16 cellular contexts compared by ENCODE assay signal in genomic region chr11:116189378-116190170, GRCh38.
DNase-seq lines count a peak whose midpoint lies in the region; ATAC-seq and TF ChIP-seq lines count a peak whose summit lies in the region.
"Had no signal": no experiment of that assay in that cellular context is flagged by ENCODE, and none has a peak within 500 bp of the region (broad histone marks: within the 10 kb centered on the region; RNA-seq: fewer than 3 reads in every experiment).

No MANE protein-coding gene starts in this region.

- peaks cover 3% of the 10 kb centered on the region for H3K4me1 ChIP-seq in endodermal cell (ENCODE audit: control insufficient read depth, insufficient read depth, low read length)

- TF ChIP-seq CTCF in CD14-positive monocyte (IDR thresholded peaks at IDR 0.05) = no peak
- TF ChIP-seq CTCF in endodermal cell (conservative IDR thresholded peaks at IDR 0.05) = peak; percentile 58
- TF ChIP-seq CTCF in nephron progenitor cell (IDR thresholded peaks at IDR 0.05) = no peak

- peaks cover 23 to 30% (median 25%) of the 10 kb centered on the region in 3 donors for H3K27me3 Mint-ChIP-seq in CD14-positive monocyte (ENCODE audit: low read depth in 3 of 3)
- H3K27me3 Mint-ChIP-seq in endodermal cell (ENCODE audit: insufficient read depth) = peaks cover 19% of the 10 kb centered on the region
- H3K27me3 Mint-ChIP-seq in nephron progenitor cell (ENCODE audit: low read depth, poor library complexity) = no peaks in the 10 kb centered on the region
- peaks cover 15% of the 10 kb centered on the region for H3K27me3 Mint-ChIP-seq in activated CD4-positive, alpha-beta memory T cell treated with anti-CD3 and anti-CD28 coated beads, Interleukin-2, amount 10 ng/mL, durations not matched to agents 7 days and 5 days

- no peaks in the 10 kb centered on the region for H3K36me3 Mint-ChIP-seq in CD14-positive monocyte
- no peaks in the 10 kb centered on the region for H3K36me3 Mint-ChIP-seq in endodermal cell (ENCODE audit: low read depth)
- no peaks in the 10 kb centered on the region for H3K36me3 Mint-ChIP-seq in nephron progenitor cell (ENCODE audit: low read depth)
- H3K36me3 Mint-ChIP-seq in activated CD4-positive, alpha-beta memory T cell treated with anti-CD3 and anti-CD28 coated beads, Interleukin-2, amount 10 ng/mL, durations not matched to agents 7 days and 5 days (ENCODE audit: low read depth) = no peaks in the 10 kb centered on the region

- H3K9me3 Mint-ChIP-seq in CD14-positive monocyte (peaks cover 0 to 7% (median 0%) of the 10 kb centered on the region in 7 donors), endodermal cell (no peaks in the 10 kb centered on the region), nephron progenitor cell (no peaks in the 10 kb centered on the region)
- H3K9me3 Mint-ChIP-seq in activated CD4-positive, alpha-beta memory T cell treated with anti-CD3 and anti-CD28 coated beads, Interleukin-2, amount 10 ng/mL, durations not matched to agents 7 days and 5 days = peaks cover 2% of the 10 kb centered on the region

- H3K27ac ChIP-seq in endodermal cell (ENCODE audit: low read depth, low read length) = no peak overlapping the region
- H3K27ac ChIP-seq: C4-2B, Peyer's patch had no signal

- no peak overlapping the region for H3K9ac ChIP-seq in endodermal cell (ENCODE audit: extremely low read depth, low read length, poor library complexity, severe bottlenecking)

- DNase-seq in CD14-positive monocyte (ENCODE audit: low spot score) = peak; percentile 16
- DNase-seq in HEK293T (ENCODE audit: extremely low spot score) = peak; percentile 15
- peak; percentile 80 for DNase-seq in endodermal cell
- DNase-seq in nephron progenitor cell = peak; percentile 30
- DNase-seq in T-helper 1 cell = no peak
- no peak for DNase-seq in activated CD4-positive, alpha-beta memory T cell treated with anti-CD3 and anti-CD28 coated beads, Interleukin-2, amount 10 ng/mL, durations not matched to agents 7 days and 5 days
- DNase-seq: Caco-2, KBM-7, NCI-H446 treated with DMSO at 0.1 percent for 48 hours, NCI-H774, Peyer's patch, SHP77 had no signal

- no peaks in the 10 kb centered on the region for H3K36me3 ChIP-seq in endodermal cell (ENCODE audit: control insufficient read depth, insufficient read depth, low read length)
- H3K36me3 ChIP-seq: HAP-1, Peyer's patch had no signal

- H3K4me3 Mint-ChIP-seq in CD14-positive monocyte = no peak overlapping the region
- H3K4me3 Mint-ChIP-seq in endodermal cell = no peak overlapping the region
- H3K4me3 Mint-ChIP-seq in nephron progenitor cell = peak overlapping the region; percentile 24
- H3K4me3 Mint-ChIP-seq in activated CD4-positive, alpha-beta memory T cell treated with anti-CD3 and anti-CD28 coated beads, Interleukin-2, amount 10 ng/mL, durations not matched to agents 7 days and 5 days = no peak overlapping the region

- WGBS in endodermal cell (ENCODE audit: insufficient coverage in 1 of 2, insufficient read length in 1 of 2), 2 experiments = 17 to 49% methylated on average over 2 to 10 of the region's 10 CpGs

- H3K27ac Mint-ChIP-seq in CD14-positive monocyte (peak overlapping the region in 1 of 7 donors; percentile 2), endodermal cell (peak overlapping the region; percentile 7), nephron progenitor cell (peak overlapping the region; percentile 58)
- no peak overlapping the region for H3K27ac Mint-ChIP-seq in activated CD4-positive, alpha-beta memory T cell treated with anti-CD3 and anti-CD28 coated beads, Interleukin-2, amount 10 ng/mL, durations not matched to agents 7 days and 5 days

- ATAC-seq in HG02759 (IDR thresholded peaks at IDR 0.05; ENCODE audit: unreplicated experiment) (no peak), HG03280 (IDR thresholded peaks at IDR 0.05; ENCODE audit: unreplicated experiment) (no peak)

- intact Hi-C loops in CD14-positive monocyte (cut with micrococcal nuclease) = no loop called here

- peaks cover 16% of the 10 kb centered on the region for H3K27me3 ChIP-seq in endodermal cell (ENCODE audit: control insufficient read depth, insufficient read depth, low read length, poor library complexity, severe bottlenecking)
- H3K27me3 ChIP-seq: Peyer's patch had no signal

- CTCF ChIA-PET in HEK293T (lab: Yijun Ruan, JAX) = no interaction called here
- CTCF ChIA-PET in activated CD4-positive, alpha-beta memory T cell treated with anti-CD3 and anti-CD28 coated beads, Interleukin-2, amount 10 ng/mL, durations not matched to agents 7 days and 5 days (lab: Charles Lee) = no interaction called here

- H3K4me1 Mint-ChIP-seq in CD14-positive monocyte = no peaks in the 10 kb centered on the region
- peaks cover 28% of the 10 kb centered on the region for H3K4me1 Mint-ChIP-seq in endodermal cell
- peaks cover 69% of the 10 kb centered on the region for H3K4me1 Mint-ChIP-seq in nephron progenitor cell
- H3K4me1 Mint-ChIP-seq in activated CD4-positive, alpha-beta memory T cell treated with anti-CD3 and anti-CD28 coated beads, Interleukin-2, amount 10 ng/mL, durations not matched to agents 7 days and 5 days = no peaks in the 10 kb centered on the region

- POLR2A ChIA-PET in HEK293T (lab: Yijun Ruan, JAX) = no interaction called here
- POLR2A ChIA-PET in activated CD4-positive, alpha-beta memory T cell treated with anti-CD3 and anti-CD28 coated beads, Interleukin-2, amount 10 ng/mL, durations not matched to agents 7 days and 5 days (lab: Charles Lee) = no interaction called here

- H3K4me3 ChIP-seq in endodermal cell (ENCODE audit: low read length) = no peak overlapping the region
- H3K4me3 ChIP-seq: HAP-1, Peyer's patch had no signal

- no peaks in the 10 kb centered on the region for H3K9me3 ChIP-seq in endodermal cell (ENCODE audit: control insufficient read depth, low read length)
- H3K9me3 ChIP-seq: Caco-2, HAP-1, Peyer's patch had no signal

TF ChIP-seq in HEK293T, 16 proteins besides CTCF, POLR2A, EP300 and RAD21:
- TF ChIP-seq FOXK2 (IDR thresholded peaks at IDR 0.05) = no peak
- no peak for TF ChIP-seq ZNF384 (IDR thresholded peaks at IDR 0.05)
- TF ChIP-seq FOXM1 (IDR thresholded peaks at IDR 0.05; ENCODE audit: borderline replicate concordance) = no peak
- TF ChIP-seq SUZ12 (IDR thresholded peaks at IDR 0.05) = no peak
- TF ChIP-seq FOXA1 (IDR thresholded peaks at IDR 0.05) = no peak
- no peak for TF ChIP-seq CTBP1 (IDR thresholded peaks at IDR 0.05; ENCODE audit: borderline replicate concordance)
- no peak for TF ChIP-seq L3MBTL2 (conservative IDR thresholded peaks at IDR 0.05)
- no peak for TF ChIP-seq BHLHE40 (IDR thresholded peaks at IDR 0.05; ENCODE audit: borderline replicate concordance)
- no peak for TF ChIP-seq TARDBP (IDR thresholded peaks at IDR 0.05)
- no peak for TF ChIP-seq SP1 (IDR thresholded peaks at IDR 0.05)
- TF ChIP-seq NFRKB (IDR thresholded peaks at IDR 0.05) = no peak
- no peak for TF ChIP-seq PKNOX1 (IDR thresholded peaks at IDR 0.05)
- TF ChIP-seq HDGF (IDR thresholded peaks at IDR 0.05; ENCODE audit: borderline replicate concordance) = no peak
- no peak for TF ChIP-seq LEF1 (IDR thresholded peaks at IDR 0.05; ENCODE audit: borderline replicate concordance)
- TF ChIP-seq ARNT (IDR thresholded peaks at IDR 0.05) = no peak
- no peak for TF ChIP-seq ELF4 (IDR thresholded peaks at IDR 0.05)

Comparison
In these comparisons a context has a peak if more than half of its experiments do, and no peak if none do; other contexts are left out.
1. DNase-seq: peak in CD14-positive monocyte (single experiment), HEK293T (single experiment), endodermal cell (single experiment) and nephron progenitor cell (single experiment); none in T-helper 1 cell (0 of 5) and activated CD4-positive, alpha-beta memory T cell treated with anti-CD3 and anti-CD28 coated beads, Interleukin-2, amount 10 ng/mL, durations not matched to agents 7 days and 5 days (single experiment).